Comparison of ENCODE assay signal across 8 cellular contexts in genomic region chr2:131802351-131802836, GRCh38.
DNase-seq lines count a peak whose midpoint lies in the region; TF ChIP-seq lines count a peak whose summit lies in the region.
"Not testable (repeated sequence)": the region's sequence is repeated elsewhere in the genome, so short reads cannot be mapped to it uniquely, and the experiment has no call there.

No MANE protein-coding gene starts in this region.

- not testable (repeated sequence) for H3K4me1 Mint-ChIP-seq in activated T-cell treated with anti-CD3 and anti-CD28 coated beads, Interleukin-2, amount 50 U/mL, for 24 hours (ENCODE audit: low read depth)

- not testable (repeated sequence) for H3K27me3 ChIP-seq in subcutaneous abdominal adipose tissue (ENCODE audit: control insufficient read depth in 5 of 5, insufficient read depth in 4 of 5, low read length in 5 of 5)

- DNase-seq in DMS79 (lab: John Stamatoyannopoulos, UW) (peak; percentile 38), HK-2 (ENCODE audit: unreplicated experiment) (peak; percentile 64), ecto neural progenitor cell (ENCODE audit: low spot score) (peak; percentile 75), iris pigment epithelial cell (ENCODE audit: low read depth) (peak; percentile 14), putamen (ENCODE audit: low spot score) (peak; percentile 57)
- not testable (repeated sequence) for DNase-seq in OCI-LY7 (ENCODE audit: low spot score)
- DNase-seq in activated T-cell treated with anti-CD3 and anti-CD28 coated beads, Interleukin-2, amount 50 U/mL, for 24 hours: peak; percentile 71

- not testable (repeated sequence) for H3K27ac ChIP-seq in OCI-LY7 (ENCODE audit: low read depth, low read length, poor library complexity, severe bottlenecking); subcutaneous abdominal adipose tissue (ENCODE audit: low read depth, low read length)

- H4K20me1 ChIP-seq in OCI-LY7 (ENCODE audit: insufficient read depth, low read length): not testable (repeated sequence)

- not testable (repeated sequence) for H3K36me3 ChIP-seq in OCI-LY7 (ENCODE audit: insufficient read depth, low read length); subcutaneous abdominal adipose tissue (ENCODE audit: control insufficient read depth in 5 of 5, insufficient read depth in 5 of 5, low read length in 5 of 5)

- TF ChIP-seq CTCF in OCI-LY7 (conservative IDR thresholded peaks at IDR 0.05; ENCODE audit: low read length): not testable (repeated sequence)

- H3K4me2 ChIP-seq in OCI-LY7 (ENCODE audit: low read length): peak overlapping the region; percentile 23; the same call in 1 of the 2 replicates

- peak overlapping the region in 1 of 5 donors; percentile 56 for H3K9ac ChIP-seq in subcutaneous abdominal adipose tissue (ENCODE audit: low read length in 5 of 5)

- H3K27me3 Mint-ChIP-seq in activated T-cell treated with anti-CD3 and anti-CD28 coated beads, Interleukin-2, amount 50 U/mL, for 24 hours: peaks cover 23% of the 10 kb centered on the region

- intact Hi-C loops in OCI-LY7 (cut with micrococcal nuclease; ENCODE audit: unreplicated experiment): loop anchor here (1.0 to 10.0 kb wide), 4 partner anchors 128 to 650 kb away; no protein-coding TSS in a partner anchor

- POLR2A ChIA-PET in OCI-LY7 (lab: Charles Lee): not testable (repeated sequence)

- not testable (repeated sequence) for H3K4me1 ChIP-seq in OCI-LY7 (ENCODE audit: insufficient read depth, low read length, poor library complexity, severe bottlenecking)
- peaks cover 0 to 12% (median 11%) of the 10 kb centered on the region in 5 donors for H3K4me1 ChIP-seq in subcutaneous abdominal adipose tissue (ENCODE audit: control insufficient read depth in 5 of 5, insufficient read depth in 5 of 5, low read length in 5 of 5)

- H3K9me3 ChIP-seq in OCI-LY7 (ENCODE audit: low read length); subcutaneous abdominal adipose tissue (ENCODE audit: control insufficient read depth in 5 of 5, low read length in 5 of 5): not testable (repeated sequence)

- not testable (repeated sequence) for H3K9me2 ChIP-seq in OCI-LY7 (ENCODE audit: insufficient read depth, low read length)

- CTCF ChIA-PET in OCI-LY7 (lab: Charles Lee; ENCODE audit: unreplicated experiment): interaction anchor here (1.1 kb wide), 1 partner anchor 130 kb away, joined by 4 read pairs; no protein-coding TSS in a partner anchor

- not testable (repeated sequence) for H3K79me2 ChIP-seq in OCI-LY7 (ENCODE audit: insufficient read depth, low read depth, low read length)

- not testable (repeated sequence) for BruUV-seq in OCI-LY7 (replicated peaks; lab: Mats Ljungman, UMichigan)

- H3K4me3 Mint-ChIP-seq in activated T-cell treated with anti-CD3 and anti-CD28 coated beads, Interleukin-2, amount 50 U/mL, for 24 hours: peak overlapping the region; percentile 71

- not testable (repeated sequence) for H3K27ac Mint-ChIP-seq in activated T-cell treated with anti-CD3 and anti-CD28 coated beads, Interleukin-2, amount 50 U/mL, for 24 hours

- not testable (repeated sequence) for H3K4me3 ChIP-seq in OCI-LY7 (ENCODE audit: low read depth, low read length, poor library complexity, severe bottlenecking)
- peak overlapping the region; percentile 14 to 57 (median 46) for H3K4me3 ChIP-seq in subcutaneous abdominal adipose tissue (ENCODE audit: low read depth in 1 of 5, low read length in 5 of 5)

- not testable (repeated sequence) for H3K36me3 Mint-ChIP-seq in activated T-cell treated with anti-CD3 and anti-CD28 coated beads, Interleukin-2, amount 50 U/mL, for 24 hours (ENCODE audit: low read depth)

- not testable (repeated sequence) for H2AFZ ChIP-seq in OCI-LY7 (ENCODE audit: low read length)

- not testable (repeated sequence) for H3K9me3 Mint-ChIP-seq in activated T-cell treated with anti-CD3 and anti-CD28 coated beads, Interleukin-2, amount 50 U/mL, for 24 hours
